Comparison of ENCODE assay signal across 2 cellular contexts in genomic region chr2:216066255-216066654, GRCh38.
TF ChIP-seq lines count a peak whose summit lies in the region.

No MANE protein-coding gene starts in this region.

TF ChIP-seq in IMR-90, 13 proteins besides CTCF, POLR2A, EP300 and RAD21:
- no peak for TF ChIP-seq USF2 (IDR thresholded peaks at IDR 0.05; ENCODE audit: low read depth, low read length)
- TF ChIP-seq CHD1 (IDR thresholded peaks at IDR 0.05; ENCODE audit: low read depth, low read length): no peak
- peak; percentile 43; the same call in 1 of the 2 replicates for TF ChIP-seq CEBPB (IDR thresholded peaks at IDR 0.05; ENCODE audit: low read depth, low read length)
- peak; percentile 70 for TF ChIP-seq BHLHE40 (IDR thresholded peaks at IDR 0.05; ENCODE audit: low read depth, low read length)
- no peak for TF ChIP-seq MXI1 (IDR thresholded peaks at IDR 0.05; ENCODE audit: borderline replicate concordance, low read depth, low read length)

TF ChIP-seq in HepG2, 621 proteins besides CTCF, POLR2A, EP300 and RAD21:
- TF ChIP-seq ZNF432 (CRISPR knock-in tag; IDR thresholded peaks at IDR 0.05; ENCODE audit: borderline replicate concordance) (no peak), HMG20A (CRISPR knock-in tag; IDR thresholded peaks at IDR 0.05; ENCODE audit: borderline replicate concordance) (no peak)
- TF ChIP-seq, protein P1, sequence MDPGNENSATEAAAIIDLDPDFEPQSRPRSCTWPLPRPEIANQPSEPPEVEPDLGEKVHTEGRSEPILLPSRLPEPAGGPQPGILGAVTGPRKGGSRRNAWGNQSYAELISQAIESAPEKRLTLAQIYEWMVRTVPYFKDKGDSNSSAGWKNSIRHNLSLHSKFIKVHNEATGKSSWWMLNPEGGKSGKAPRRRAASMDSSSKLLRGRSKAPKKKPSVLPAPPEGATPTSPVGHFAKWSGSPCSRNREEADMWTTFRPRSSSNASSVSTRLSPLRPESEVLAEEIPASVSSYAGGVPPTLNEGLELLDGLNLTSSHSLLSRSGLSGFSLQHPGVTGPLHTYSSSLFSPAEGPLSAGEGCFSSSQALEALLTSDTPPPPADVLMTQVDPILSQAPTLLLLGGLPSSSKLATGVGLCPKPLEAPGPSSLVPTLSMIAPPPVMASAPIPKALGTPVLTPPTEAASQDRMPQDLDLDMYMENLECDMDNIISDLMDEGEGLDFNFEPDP (CRISPR knock-in tag; conservative IDR thresholded peaks at IDR 0.05): 0 out of 2 replicates have a peak, but pooled peaks have one; percentile 70
